8 cellular contexts compared by ENCODE assay signal in the genomic region with DNA sequence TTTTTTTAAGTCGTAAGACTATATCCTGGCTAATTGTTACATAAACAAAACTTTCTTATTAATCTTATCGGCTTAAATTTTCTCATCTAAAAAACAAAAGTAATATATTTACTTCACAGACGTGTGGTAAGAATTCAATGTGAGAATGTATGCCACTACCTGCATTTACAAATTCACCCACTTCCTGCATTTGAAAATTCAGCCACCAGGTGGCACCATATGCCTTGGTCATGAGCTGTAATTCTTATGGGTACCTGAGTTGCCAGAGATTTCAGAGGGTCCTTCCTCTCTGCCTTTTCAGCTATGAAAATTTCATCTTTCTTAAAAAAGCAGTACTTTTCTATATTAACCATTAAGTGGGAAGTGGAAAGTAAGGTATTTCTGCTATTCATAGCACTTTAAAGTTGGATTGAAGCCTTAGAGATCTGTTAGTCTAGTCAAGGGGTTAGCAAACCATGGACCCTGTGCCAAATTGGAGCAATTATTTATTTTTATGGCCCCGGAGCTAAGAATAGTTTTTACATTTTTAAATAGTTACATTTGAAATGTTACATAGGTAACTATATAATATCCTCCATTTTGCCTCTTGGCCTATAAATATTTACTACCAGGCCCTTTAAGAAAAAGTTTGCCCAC.
DNase-seq lines count a peak whose midpoint lies in the region; ATAC-seq lines count a peak whose summit lies in the region.

No MANE protein-coding gene starts in this region.

- peak; percentile 44 for DNase-seq in ELF-1 (ENCODE audit: low read depth, low spot score)
- peak; percentile 34 for DNase-seq in LHCN-M2 (ENCODE audit: low read depth)
- peak; percentile 30 to 56 for DNase-seq in SW 1271 (lab: John Stamatoyannopoulos, UW)
- DNase-seq in activated naive CD8-positive, alpha-beta T cell treated with anti-CD3 and anti-CD28 coated beads, Interleukin-2, amount 50 U/mL, for 16 hours (ENCODE audit: low read depth, low spot score): peak; percentile 48
- DNase-seq in cardiac septum (ENCODE audit: low spot score): peak; percentile 74
- peak; percentile 70 for DNase-seq in renal cortical epithelial cell (ENCODE audit: low read depth)

- intact Hi-C loops in cardiac septum (cut with DNase I): no loop called here

- ATAC-seq in GM21786 (IDR thresholded peaks at IDR 0.05; ENCODE audit: unreplicated experiment): no peak
- ATAC-seq in HG02571 (IDR thresholded peaks at IDR 0.05; ENCODE audit: unreplicated experiment): no peak
